Comparison of ENCODE assay signal across 36 cellular contexts in the genomic region with DNA sequence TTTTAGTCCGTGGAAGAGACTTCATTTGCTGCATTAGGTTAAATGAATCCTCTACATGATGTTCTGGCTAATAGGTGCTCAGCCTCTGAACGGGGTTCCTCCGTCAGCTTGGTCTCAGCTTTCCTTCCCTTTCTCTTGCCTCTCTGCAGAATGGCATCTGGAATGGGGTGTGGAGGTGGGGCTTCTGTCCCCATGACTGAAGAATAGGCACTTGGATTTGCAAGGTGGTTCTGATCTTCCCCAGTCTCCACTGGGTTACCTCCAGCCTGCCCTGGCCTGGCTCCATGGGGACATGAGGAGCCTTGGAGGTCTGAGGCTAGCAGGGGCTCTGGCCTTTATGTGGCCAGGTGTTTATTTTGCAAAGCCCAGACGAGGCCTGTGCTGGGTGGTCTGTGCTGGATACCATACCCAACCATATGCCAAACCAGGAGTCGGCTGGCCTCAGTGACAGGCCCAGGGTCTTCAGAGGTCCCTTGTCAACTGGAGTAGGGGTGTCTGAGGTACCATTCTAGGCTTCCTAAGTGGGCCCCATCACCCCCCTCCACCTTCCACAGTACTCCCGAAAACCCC.
"Had no signal": no experiment of that assay in that cellular context is flagged by ENCODE, and none has a peak within 500 bp of the region (broad histone marks: within the 10 kb centered on the region; RNA-seq: fewer than 3 reads in every experiment).

No MANE protein-coding gene starts in this region.

- H3K4me1 ChIP-seq: ascending aorta, breast epithelium, gastroesophageal sphincter had no signal

- H3K36me3 ChIP-seq: ascending aorta, breast epithelium, cardiac muscle cell, esophagus squamous epithelium, gastroesophageal sphincter, heart right ventricle, WERI-Rb-1 had no signal

- H3K27ac ChIP-seq: ascending aorta, breast epithelium, cardiac muscle cell, coronary artery, dorsolateral prefrontal cortex, epithelial cell of prostate, esophagus squamous epithelium, gastroesophageal sphincter, heart right ventricle, WERI-Rb-1 had no signal

- H3K4me1 Mint-ChIP-seq: activated CD4-positive, alpha-beta T cell treated with anti-CD3 and anti-CD28 coated beads for 36 hours; activated CD4-positive, alpha-beta T cell treated with anti-CD3 and anti-CD28 coated beads, Interleukin-2, amount 10 ng/mL, durations not matched to agents 24 days and 14 days; activated CD8-positive, alpha-beta memory T cell treated with anti-CD3 and anti-CD28 coated beads, Interleukin-2, amount 10 ng/mL, durations not matched to agents 7 days and 5 days; activated naive CD4-positive, alpha-beta T cell treated with anti-CD3 and anti-CD28 coated beads, Interleukin-2, amount 10 ng/mL, durations not matched to agents 7 days and 5 days; activated naive CD8-positive, alpha-beta T cell treated with anti-CD3 and anti-CD28 coated beads, Interleukin-2, amount 10 ng/mL, durations not matched to agents 7 days and 5 days; central memory CD8-positive, alpha-beta T cell; T-helper 17 cell had no signal

- H3K27me3 ChIP-seq: ascending aorta, breast epithelium, cardiac muscle cell, dorsolateral prefrontal cortex, esophagus squamous epithelium, gastroesophageal sphincter, heart right ventricle had no signal

- H3K9me3 ChIP-seq: ascending aorta, breast epithelium, esophagus squamous epithelium, gastroesophageal sphincter had no signal

- FAIRE-seq: endometrium, endothelial cell of umbilical vein had no signal

- H3K9me3 Mint-ChIP-seq: activated B cell treated with CpG ODN at 0.5 μM for 24 hours; activated CD4-positive, alpha-beta memory T cell treated with anti-CD3 and anti-CD28 coated beads for 36 hours; activated CD4-positive, alpha-beta T cell treated with anti-CD3 and anti-CD28 coated beads, Interleukin-2, amount 10 ng/mL, durations not matched to agents 24 days and 14 days; activated naive CD4-positive, alpha-beta T cell treated with anti-CD3 and anti-CD28 coated beads, Interleukin-2, amount 10 ng/mL, durations not matched to agents 7 days and 5 days; activated naive CD4-positive, alpha-beta T cell treated with anti-CD3 and anti-CD28 coated beads, Interleukin-2, amount 50 U/mL, for 72 hours; activated naive CD8-positive, alpha-beta T cell treated with anti-CD3 and anti-CD28 coated beads, Interleukin-2, amount 10 ng/mL, durations not matched to agents 7 days and 5 days; activated T-cell treated with anti-CD3 and anti-CD28 coated beads, Interleukin-2, amount 50 U/mL, for 24 hours; activated T-cell treated with anti-CD3 and anti-CD28 coated beads, Interleukin-2, amount 50 U/mL, for 72 hours; central memory CD8-positive, alpha-beta T cell; dendritic cell treated with granulocyte-macrophage colony-stimulating factor and Interleukin-4, amounts not matched to agents 40 ng/mL and 50 ng/mL, for 4 days; T-helper 2 cell treated with Interferon-gamma antibody and Interleukin-4, amounts not matched to agents 5 μg/mL and 100 μg/mL, for 36 hours had no signal

- H3K27ac Mint-ChIP-seq: activated B cell treated with CpG ODN at 0.5 μM for 24 hours; activated CD4-positive, alpha-beta memory T cell treated with anti-CD3 and anti-CD28 coated beads for 36 hours; activated CD4-positive, alpha-beta T cell treated with anti-CD3 and anti-CD28 coated beads for 36 hours; activated CD4-positive, alpha-beta T cell treated with anti-CD3 and anti-CD28 coated beads, Interleukin-2, amount 10 ng/mL, durations not matched to agents 24 days and 14 days; activated CD8-positive, alpha-beta memory T cell treated with anti-CD3 and anti-CD28 coated beads, Interleukin-2, amount 10 ng/mL, durations not matched to agents 7 days and 5 days; activated CD8-positive, alpha-beta T cell treated with anti-CD3 and anti-CD28 coated beads, Interleukin-2, amount 10 ng/mL, durations not matched to agents 7 days and 5 days; activated naive CD4-positive, alpha-beta T cell treated with anti-CD3 and anti-CD28 coated beads, Interleukin-2, amount 10 ng/mL, durations not matched to agents 7 days and 5 days; activated naive CD4-positive, alpha-beta T cell treated with anti-CD3 and anti-CD28 coated beads, Interleukin-2, amount 50 U/mL, for 72 hours; activated naive CD8-positive, alpha-beta T cell treated with anti-CD3 and anti-CD28 coated beads, Interleukin-2, amount 10 ng/mL, durations not matched to agents 7 days and 5 days; activated T-cell treated with anti-CD3 and anti-CD28 coated beads, Interleukin-2, amount 50 U/mL, for 24 hours; activated T-cell treated with anti-CD3 and anti-CD28 coated beads, Interleukin-2, amount 50 U/mL, for 72 hours; dendritic cell treated with granulocyte-macrophage colony-stimulating factor and Interleukin-4, amounts not matched to agents 40 ng/mL and 50 ng/mL, for 4 days; T-helper 17 cell; T-helper 2 cell treated with Interferon-gamma antibody and Interleukin-4, amounts not matched to agents 5 μg/mL and 100 μg/mL, for 36 hours had no signal

- H3K36me3 Mint-ChIP-seq: activated CD4-positive, alpha-beta memory T cell treated with anti-CD3 and anti-CD28 coated beads for 36 hours; activated CD8-positive, alpha-beta memory T cell treated with anti-CD3 and anti-CD28 coated beads, Interleukin-2, amount 10 ng/mL, durations not matched to agents 7 days and 5 days; activated naive CD4-positive, alpha-beta T cell treated with anti-CD3 and anti-CD28 coated beads, Interleukin-2, amount 10 ng/mL, durations not matched to agents 7 days and 5 days; activated naive CD4-positive, alpha-beta T cell treated with anti-CD3 and anti-CD28 coated beads, Interleukin-2, amount 50 U/mL, for 72 hours; activated naive CD8-positive, alpha-beta T cell treated with anti-CD3 and anti-CD28 coated beads, Interleukin-2, amount 10 ng/mL, durations not matched to agents 7 days and 5 days; brain had no signal

- H3K4me3 ChIP-seq: ascending aorta, breast epithelium, cardiac muscle cell, coronary artery, dorsolateral prefrontal cortex, esophagus squamous epithelium, gastroesophageal sphincter, heart right ventricle had no signal

- DNase-seq: activated B cell treated with CpG ODN at 0.5 μM for 24 hours; activated CD4-positive, alpha-beta memory T cell treated with anti-CD3 and anti-CD28 coated beads for 36 hours; activated CD4-positive, alpha-beta T cell treated with anti-CD3 and anti-CD28 coated beads for 36 hours; activated CD4-positive, alpha-beta T cell treated with anti-CD3 and anti-CD28 coated beads, Interleukin-2, amount 10 ng/mL, durations not matched to agents 24 days and 14 days; activated CD4-positive, CD25-positive, alpha-beta regulatory T cell treated with anti-CD3 and anti-CD28 coated beads, Interleukin-2, amount 50 U/mL, for 72 hours; activated CD8-positive, alpha-beta memory T cell treated with anti-CD3 and anti-CD28 coated beads, Interleukin-2, amount 10 ng/mL, durations not matched to agents 7 days and 5 days; activated CD8-positive, alpha-beta memory T cell treated with anti-CD3 and anti-CD28 coated beads, Interleukin-2, amount 50 U/mL, for 4 hours; activated CD8-positive, alpha-beta T cell treated with anti-CD3 and anti-CD28 coated beads, Interleukin-2, amount 10 ng/mL, durations not matched to agents 7 days and 5 days; activated gamma-delta T cell; activated naive CD4-positive, alpha-beta T cell; activated naive CD4-positive, alpha-beta T cell treated with anti-CD3 and anti-CD28 coated beads, Interleukin-2, amount 10 ng/mL, durations not matched to agents 7 days and 5 days; activated naive CD8-positive, alpha-beta T cell treated with anti-CD3 and anti-CD28 coated beads, Interleukin-2, amount 10 ng/mL, durations not matched to agents 7 days and 5 days; activated T-cell treated with anti-CD3 and anti-CD28 coated beads, Interleukin-2, amount 50 U/mL, for 24 hours; activated T-cell treated with anti-CD3 and anti-CD28 coated beads, Interleukin-2, amount 50 U/mL, for 72 hours; dorsolateral prefrontal cortex; effector memory CD4-positive, alpha-beta T cell; esophagus squamous epithelium; foreskin melanocyte; heart right ventricle; T-helper 1 cell; T-helper 17 cell; T1000; WERI-Rb-1 had no signal

- H3K4me3 Mint-ChIP-seq: activated B cell treated with CpG ODN at 0.5 μM for 24 hours; activated CD4-positive, alpha-beta memory T cell treated with anti-CD3 and anti-CD28 coated beads for 36 hours; activated CD4-positive, alpha-beta T cell treated with anti-CD3 and anti-CD28 coated beads for 36 hours; activated CD4-positive, alpha-beta T cell treated with anti-CD3 and anti-CD28 coated beads, Interleukin-2, amount 10 ng/mL, durations not matched to agents 24 days and 14 days; activated CD8-positive, alpha-beta memory T cell treated with anti-CD3 and anti-CD28 coated beads, Interleukin-2, amount 10 ng/mL, durations not matched to agents 7 days and 5 days; activated CD8-positive, alpha-beta T cell treated with anti-CD3 and anti-CD28 coated beads, Interleukin-2, amount 10 ng/mL, durations not matched to agents 7 days and 5 days; activated naive CD4-positive, alpha-beta T cell treated with anti-CD3 and anti-CD28 coated beads, Interleukin-2, amount 10 ng/mL, durations not matched to agents 7 days and 5 days; activated naive CD8-positive, alpha-beta T cell treated with anti-CD3 and anti-CD28 coated beads, Interleukin-2, amount 10 ng/mL, durations not matched to agents 7 days and 5 days; activated T-cell treated with anti-CD3 and anti-CD28 coated beads, Interleukin-2, amount 50 U/mL, for 24 hours; activated T-cell treated with anti-CD3 and anti-CD28 coated beads, Interleukin-2, amount 50 U/mL, for 72 hours; brain; central memory CD8-positive, alpha-beta T cell; dendritic cell treated with granulocyte-macrophage colony-stimulating factor and Interleukin-4, amounts not matched to agents 40 ng/mL and 50 ng/mL, for 4 days; T-helper 17 cell; T-helper 2 cell treated with Interferon-gamma antibody and Interleukin-4, amounts not matched to agents 5 μg/mL and 100 μg/mL, for 36 hours had no signal

- ATAC-seq: activated CD4-positive, alpha-beta T cell treated with anti-CD3 and anti-CD28 coated beads for 36 hours; activated CD8-positive, alpha-beta memory T cell treated with anti-CD3 and anti-CD28 coated beads, Interleukin-2, amount 10 ng/mL, durations not matched to agents 7 days and 5 days; activated CD8-positive, alpha-beta T cell treated with anti-CD3 and anti-CD28 coated beads, Interleukin-2, amount 10 ng/mL, durations not matched to agents 7 days and 5 days; activated naive CD4-positive, alpha-beta T cell treated with anti-CD3 and anti-CD28 coated beads, Interleukin-2, amount 50 U/mL, for 72 hours; activated T-cell treated with anti-CD3 and anti-CD28 coated beads, Interleukin-2, amount 50 U/mL, for 72 hours; gastroesophageal sphincter; T-helper 17 cell had no signal
